Comparison of ENCODE assay signal across 9 cellular contexts in genomic region chr12:11310336-11310735, GRCh38. TPM values are rescaled to one million over a fixed set of nuclear protein-coding genes. Genes with fewer than 3 reads are reported as not detected.
"Had no signal": no experiment of that assay in that cellular context is flagged by ENCODE, and none has a peak within 500 bp of the region (broad histone marks: within the 10 kb centered on the region; RNA-seq: fewer than 3 reads in every experiment).

Gene PRB4, minus strand, starts transcription at chr12:11310436. Its CDS starts 38 bp downstream, at chr12:11310398.

- ATAC-seq: HepG2, K562 had no signal

- DNase-seq: IMR-90, KBM-7 had no signal

- H3K4me3 ChIP-seq: K562 had no signal

- H3K4me1 Mint-ChIP-seq: IgD-negative memory B cell had no signal

- H3K27ac ChIP-seq: HL-60 had no signal

- FAIRE-seq: HepG2, HTR-8/SVneo, K562 had no signal

- H3K27ac Mint-ChIP-seq: IgD-negative memory B cell had no signal

RNA-seq across cellular contexts. Expression of gene PRB4, which starts in this region (rescaled TPM):
- total RNA-seq: HepG2, HT-29, HT1080, IMR-90, K562 had no signal
